In the genomic region with DNA sequence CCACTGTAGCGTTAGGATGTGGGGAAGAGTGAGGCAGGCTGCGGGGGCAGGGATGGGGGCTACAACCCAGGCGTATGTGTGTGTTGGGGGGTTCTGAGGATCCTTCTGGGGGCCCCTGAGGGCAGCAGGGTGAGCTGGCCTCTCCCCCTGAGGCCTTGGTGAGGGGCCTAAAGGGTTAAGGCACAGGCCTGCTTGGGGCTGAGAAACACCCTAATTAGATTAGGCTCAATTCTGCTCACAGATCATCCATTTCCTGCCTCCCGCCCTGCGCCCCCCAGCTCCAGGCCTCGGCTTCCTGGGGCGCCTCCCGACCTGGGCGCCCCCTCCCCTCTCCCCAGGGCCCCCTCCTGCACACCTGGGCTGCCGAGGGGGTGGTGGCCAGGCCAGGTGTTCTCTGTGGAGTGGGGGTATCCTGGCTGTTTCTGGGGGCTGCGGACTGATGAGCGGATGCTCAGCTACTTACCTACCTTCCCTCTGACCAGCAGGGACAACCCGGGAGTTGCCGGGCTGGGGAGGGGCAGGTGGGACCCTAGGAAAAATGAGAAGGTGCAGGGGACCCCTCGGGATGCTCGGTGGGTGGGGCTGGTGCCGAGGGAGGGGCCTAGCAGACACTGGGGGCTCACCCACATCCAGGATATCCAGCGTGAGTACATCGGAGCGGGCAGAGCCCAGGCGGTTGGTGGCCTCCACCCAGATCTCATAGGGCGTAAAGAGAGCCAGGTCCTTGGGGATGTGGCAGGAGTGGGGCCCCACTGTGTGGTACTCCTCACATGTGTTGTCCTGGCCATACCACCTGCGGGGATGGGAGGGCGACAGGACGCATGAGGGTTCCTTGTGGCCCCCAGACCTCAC, we compare ENCODE assay signal across 18 cellular contexts. TPM values are rescaled to one million over a fixed set of nuclear protein-coding genes. Genes with fewer than 3 reads are reported as not detected.
DNase-seq lines count a peak whose midpoint lies in the region; ATAC-seq and TF ChIP-seq lines count a peak whose summit lies in the region.
"Had no signal": no experiment of that assay in that cellular context is flagged by ENCODE, and none has a peak within 500 bp of the region (broad histone marks: within the 10 kb centered on the region; RNA-seq: fewer than 3 reads in every experiment).

No MANE protein-coding gene starts in this region.

- H3K27me3 ChIP-seq in neural progenitor cell: peaks cover 89% of the 10 kb centered on the region

- DNase-seq in AG08396 (ENCODE audit: low spot score) (peak; percentile 20), GM20000 (ENCODE audit: low spot score) (peak; percentile 17), SK-N-MC (ENCODE audit: low read depth, low spot score) (no peak), neural progenitor cell (ENCODE audit: low spot score) (peak; percentile 47), endothelial cell (ENCODE audit: low spot score) (no peak)
- no peak for DNase-seq in stimulated activated CD4-positive, alpha-beta T cell treated with anti-CD3 and anti-CD28 coated beads, Interleukin-4, amount 100 ng/mL, for 1 hour
- no peak for DNase-seq in activated CD4-positive, alpha-beta T cell treated with anti-CD3 and anti-CD28 coated beads for 4 hours
- DNase-seq: GOT3, HFFc6, KG1, NCI-H1048, NCI-H1436 treated with DMSO at 0.1 percent for 48 hours, NCI-H2081, NCI-H774 had no signal

- peaks cover 27% of the 10 kb centered on the region for H3K4me1 ChIP-seq in neural progenitor cell

- no peaks in the 10 kb centered on the region for H3K9me3 Mint-ChIP-seq in neural progenitor cell
- H3K9me3 Mint-ChIP-seq in endothelial cell (ENCODE audit: unreplicated experiment): no peaks in the 10 kb centered on the region
- H3K9me3 Mint-ChIP-seq: HFFc6 had no signal

- H3K36me3 ChIP-seq in SK-N-MC (ENCODE audit: insufficient read depth, low read length) (no peaks in the 10 kb centered on the region; the same call in 1 of the 2 replicates), neural progenitor cell (no peaks in the 10 kb centered on the region)

- H3K79me2 ChIP-seq in neural progenitor cell (ENCODE audit: low read depth): no peaks in the 10 kb centered on the region

- H3K27ac ChIP-seq in SK-N-MC (0 out of 2 replicates have a peak overlapping the region, but pooled peaks have one; percentile 19), neural progenitor cell (no peak overlapping the region)
- H3K27ac ChIP-seq: A549 had no signal

- H3K4me3 ChIP-seq in SK-N-MC: no peak overlapping the region
- no peak overlapping the region for H3K4me3 ChIP-seq in neural progenitor cell
- H3K4me3 ChIP-seq: A549 had no signal

- no peak for ATAC-seq in GM19351 (IDR thresholded peaks at IDR 0.05; ENCODE audit: unreplicated experiment)
- ATAC-seq: A549, Panc1, Right ventricle myocardium inferior had no signal

- H3K4me2 ChIP-seq in neural progenitor cell: peak overlapping the region; percentile 64
- H3K4me2 ChIP-seq: A549 had no signal

- H3K27me3 Mint-ChIP-seq in neural progenitor cell (ENCODE audit: insufficient read depth, low read depth): peaks cover 30% of the 10 kb centered on the region
- H3K27me3 Mint-ChIP-seq in endothelial cell (ENCODE audit: unreplicated experiment): peaks cover 38% of the 10 kb centered on the region

- no peak overlapping the region for H2AFZ ChIP-seq in neural progenitor cell (replicated peaks)

- H3F3A ChIP-seq in neural progenitor cell (ENCODE audit: low read depth): peaks cover 29% of the 10 kb centered on the region

- H3K9ac ChIP-seq in SK-N-MC (ENCODE audit: insufficient read length) (no peak overlapping the region), neural progenitor cell (no peak overlapping the region)

- no peaks in the 10 kb centered on the region for H3K9me3 ChIP-seq in SK-N-MC (ENCODE audit: low read depth, low read length)
- H3K9me3 ChIP-seq in neural progenitor cell (ENCODE audit: low read depth): no peaks in the 10 kb centered on the region
- H3K9me3 ChIP-seq: A549 had no signal

- H3K4me3 Mint-ChIP-seq in neural progenitor cell: no peak overlapping the region
- H3K4me3 Mint-ChIP-seq in endothelial cell (ENCODE audit: unreplicated experiment): no peak overlapping the region
- H3K4me3 Mint-ChIP-seq: HFFc6 had no signal

- H3K4me1 Mint-ChIP-seq in neural progenitor cell (peaks cover 20% of the 10 kb centered on the region), endothelial cell (ENCODE audit: unreplicated experiment) (peaks cover 11% of the 10 kb centered on the region)

- TF ChIP-seq CTCF in GM20000 (IDR thresholded peaks at IDR 0.05; ENCODE audit: extremely low read depth, missing control alignments): no peak
- TF ChIP-seq CTCF in neural progenitor cell (IDR thresholded peaks at IDR 0.05): no peak
- TF ChIP-seq CTCF in endothelial cell (IDR thresholded peaks at IDR 0.05; ENCODE audit: unreplicated experiment): no peak

- peaks cover 10% of the 10 kb centered on the region for H4K20me1 ChIP-seq in neural progenitor cell (ENCODE audit: low read depth)

- no peak overlapping the region for H3K27ac Mint-ChIP-seq in neural progenitor cell
- H3K27ac Mint-ChIP-seq in endothelial cell (ENCODE audit: unreplicated experiment): no peak overlapping the region
- H3K27ac Mint-ChIP-seq: HFFc6 had no signal

- no peaks in the 10 kb centered on the region for H3K36me3 Mint-ChIP-seq in neural progenitor cell
- H3K36me3 Mint-ChIP-seq in endothelial cell (ENCODE audit: low read depth, unreplicated experiment): no peaks in the 10 kb centered on the region

RNA-seq across cellular contexts. Expression of a gene that starts 8.6 kb away (rescaled TPM):
- total RNA-seq in neural progenitor cell (ENCODE audit: low replicate concordance): 0.84 TPM in 1 of 2 replicates, not detected in the other
- total RNA-seq in endothelial cell (ENCODE audit: unreplicated experiment): 0.74 TPM

RNA-seq across cellular contexts. Expression of a gene that starts 9.4 kb away (rescaled TPM):
- total RNA-seq in neural progenitor cell (ENCODE audit: low replicate concordance) (41.7 and 105 TPM in 2 replicates), endothelial cell (ENCODE audit: unreplicated experiment) (88.8 TPM)

RNA-seq across cellular contexts. Expression of a gene that starts 14.6 kb away (rescaled TPM):
- total RNA-seq in neural progenitor cell (ENCODE audit: low replicate concordance) (0.11 and 1.4 TPM in 2 replicates), endothelial cell (ENCODE audit: unreplicated experiment) (0.15 TPM)

RNA-seq across cellular contexts. Expression of a gene that starts 26.4 kb away (rescaled TPM):
- 625 and 768 TPM in 2 replicates for total RNA-seq in neural progenitor cell (ENCODE audit: low replicate concordance)
- 1,465 TPM for total RNA-seq in endothelial cell (ENCODE audit: unreplicated experiment)

RNA-seq across cellular contexts. Expression of a gene that starts 38.8 kb away (rescaled TPM):
- 5.8 and 7.1 TPM in 2 replicates for total RNA-seq in neural progenitor cell (ENCODE audit: low replicate concordance)
- total RNA-seq in endothelial cell (ENCODE audit: unreplicated experiment): 5.1 TPM

Comparison
In these comparisons a context has a peak if more than half of its experiments do, and no peak if none do; other contexts are left out.
1. DNase-seq: peak in AG08396 (single experiment), GM20000 (single experiment) and neural progenitor cell (single experiment); none in SK-N-MC (single experiment), endothelial cell (single experiment), stimulated activated CD4-positive, alpha-beta T cell treated with anti-CD3 and anti-CD28 coated beads, Interleukin-4, amount 100 ng/mL, for 1 hour (single experiment) and activated CD4-positive, alpha-beta T cell treated with anti-CD3 and anti-CD28 coated beads for 4 hours (0 of 2).